Comparison of ENCODE assay signal across 1 cellular context in the genomic region with DNA sequence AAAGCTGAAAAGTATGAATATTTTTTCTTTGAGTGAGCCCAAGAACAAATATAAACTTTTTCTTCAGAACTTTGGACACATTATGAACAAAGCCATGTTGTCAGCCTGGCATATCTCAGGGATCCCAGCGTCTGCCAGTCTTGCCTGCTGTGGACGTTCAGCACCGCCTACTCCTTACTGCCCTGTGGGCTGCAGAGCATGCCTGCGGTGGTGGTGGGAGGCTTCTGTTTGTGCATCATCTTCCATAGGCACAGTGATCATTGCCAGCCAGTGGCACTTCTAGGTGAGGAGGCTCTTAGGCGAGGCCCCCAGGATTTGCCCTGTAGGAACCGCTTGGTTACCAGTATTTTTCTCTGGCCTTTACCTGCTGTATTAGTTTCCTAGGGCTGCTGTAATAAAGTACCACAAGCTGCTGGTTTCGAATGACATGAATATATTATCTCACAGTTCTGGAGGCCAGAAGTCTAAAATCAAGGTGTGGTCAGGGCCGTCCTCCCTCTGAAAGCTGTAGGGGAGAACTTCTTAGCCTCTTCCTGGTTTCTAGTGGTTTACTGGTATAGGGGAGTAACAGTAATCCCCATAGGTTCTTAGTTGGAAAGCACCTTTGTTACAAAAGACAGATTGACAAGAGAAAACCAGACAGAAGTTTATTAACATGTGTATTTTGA.
TF ChIP-seq lines count a peak whose summit lies in the region.

No MANE protein-coding gene starts in this region.

TF ChIP-seq in HepG2, 621 proteins besides CTCF, POLR2A, EP300 and RAD21:
- TF ChIP-seq ZNF451 (CRISPR knock-in tag; IDR thresholded peaks at IDR 0.05) (no peak), JDP2 (CRISPR knock-in tag; IDR thresholded peaks at IDR 0.05; ENCODE audit: borderline replicate concordance) (no peak), CERS6 (CRISPR knock-in tag; IDR thresholded peaks at IDR 0.05) (no peak), HMGXB3 (CRISPR knock-in tag; IDR thresholded peaks at IDR 0.05; ENCODE audit: borderline replicate concordance) (no peak), ZNF3 (CRISPR knock-in tag; IDR thresholded peaks at IDR 0.05) (no peak), ZBTB38 (CRISPR knock-in tag; IDR thresholded peaks at IDR 0.05) (no peak), YEATS4 (CRISPR knock-in tag; IDR thresholded peaks at IDR 0.05; ENCODE audit: borderline replicate concordance) (no peak), NR2F1 (CRISPR knock-in tag; IDR thresholded peaks at IDR 0.05) (no peak), ZBTB3 (CRISPR knock-in tag; IDR thresholded peaks at IDR 0.05; ENCODE audit: borderline replicate concordance, low read depth) (no peak), ZBTB10 (CRISPR knock-in tag; IDR thresholded peaks at IDR 0.05; ENCODE audit: borderline replicate concordance) (no peak), ZNF530 (CRISPR knock-in tag; IDR thresholded peaks at IDR 0.05; ENCODE audit: low read depth) (no peak), ZNF44 (CRISPR knock-in tag; IDR thresholded peaks at IDR 0.05) (no peak)
- TF ChIP-seq, protein P1, sequence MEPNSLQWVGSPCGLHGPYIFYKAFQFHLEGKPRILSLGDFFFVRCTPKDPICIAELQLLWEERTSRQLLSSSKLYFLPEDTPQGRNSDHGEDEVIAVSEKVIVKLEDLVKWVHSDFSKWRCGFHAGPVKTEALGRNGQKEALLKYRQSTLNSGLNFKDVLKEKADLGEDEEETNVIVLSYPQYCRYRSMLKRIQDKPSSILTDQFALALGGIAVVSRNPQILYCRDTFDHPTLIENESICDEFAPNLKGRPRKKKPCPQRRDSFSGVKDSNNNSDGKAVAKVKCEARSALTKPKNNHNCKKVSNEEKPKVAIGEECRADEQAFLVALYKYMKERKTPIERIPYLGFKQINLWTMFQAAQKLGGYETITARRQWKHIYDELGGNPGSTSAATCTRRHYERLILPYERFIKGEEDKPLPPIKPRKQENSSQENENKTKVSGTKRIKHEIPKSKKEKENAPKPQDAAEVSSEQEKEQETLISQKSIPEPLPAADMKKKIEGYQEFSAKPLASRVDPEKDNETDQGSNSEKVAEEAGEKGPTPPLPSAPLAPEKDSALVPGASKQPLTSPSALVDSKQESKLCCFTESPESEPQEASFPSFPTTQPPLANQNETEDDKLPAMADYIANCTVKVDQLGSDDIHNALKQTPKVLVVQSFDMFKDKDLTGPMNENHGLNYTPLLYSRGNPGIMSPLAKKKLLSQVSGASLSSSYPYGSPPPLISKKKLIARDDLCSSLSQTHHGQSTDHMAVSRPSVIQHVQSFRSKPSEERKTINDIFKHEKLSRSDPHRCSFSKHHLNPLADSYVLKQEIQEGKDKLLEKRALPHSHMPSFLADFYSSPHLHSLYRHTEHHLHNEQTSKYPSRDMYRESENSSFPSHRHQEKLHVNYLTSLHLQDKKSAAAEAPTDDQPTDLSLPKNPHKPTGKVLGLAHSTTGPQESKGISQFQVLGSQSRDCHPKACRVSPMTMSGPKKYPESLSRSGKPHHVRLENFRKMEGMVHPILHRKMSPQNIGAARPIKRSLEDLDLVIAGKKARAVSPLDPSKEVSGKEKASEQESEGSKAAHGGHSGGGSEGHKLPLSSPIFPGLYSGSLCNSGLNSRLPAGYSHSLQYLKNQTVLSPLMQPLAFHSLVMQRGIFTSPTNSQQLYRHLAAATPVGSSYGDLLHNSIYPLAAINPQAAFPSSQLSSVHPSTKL (CRISPR knock-in tag; IDR thresholded peaks at IDR 0.05) = no peak
- TF ChIP-seq, protein P2, sequence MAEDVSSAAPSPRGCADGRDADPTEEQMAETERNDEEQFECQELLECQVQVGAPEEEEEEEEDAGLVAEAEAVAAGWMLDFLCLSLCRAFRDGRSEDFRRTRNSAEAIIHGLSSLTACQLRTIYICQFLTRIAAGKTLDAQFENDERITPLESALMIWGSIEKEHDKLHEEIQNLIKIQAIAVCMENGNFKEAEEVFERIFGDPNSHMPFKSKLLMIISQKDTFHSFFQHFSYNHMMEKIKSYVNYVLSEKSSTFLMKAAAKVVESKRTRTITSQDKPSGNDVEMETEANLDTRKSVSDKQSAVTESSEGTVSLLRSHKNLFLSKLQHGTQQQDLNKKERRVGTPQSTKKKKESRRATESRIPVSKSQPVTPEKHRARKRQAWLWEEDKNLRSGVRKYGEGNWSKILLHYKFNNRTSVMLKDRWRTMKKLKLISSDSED (CRISPR knock-in tag; IDR thresholded peaks at IDR 0.05) = no peak
TF ChIP-seq in HepG2: peak in this region for 0.
